In genomic region chr6:44298055-44298803, GRCh38 we compare ENCODE assay signal across 8 cellular contexts. TPM values are rescaled to one million over a fixed set of nuclear protein-coding genes. Genes with fewer than 3 reads are reported as not detected.
DNase-seq lines count a peak whose midpoint lies in the region; ATAC-seq and TF ChIP-seq lines count a peak whose summit lies in the region.

No MANE protein-coding gene starts in this region.

- intact Hi-C loops in Right ventricle myocardium inferior (cut with DNase I), result no loop called here
- intact Hi-C loops in body of pancreas (cut with DNase I), result no loop called here
- intact Hi-C loops in left colon (cut with DNase I, micrococcal nuclease), result no loop called here
- intact Hi-C loops in testis (cut with DNase I; ENCODE audit: low total_unique reads), result no loop called here

- H3K4me3 ChIP-seq in right atrium auricular region (peak overlapping the region in 1 of 2 donors; percentile 55), body of pancreas (no peak overlapping the region), testis (peak overlapping the region; percentile 57 to 67)

- no peaks in the 10 kb centered on the region for H3K9me3 ChIP-seq in right atrium auricular region
- H3K9me3 ChIP-seq in body of pancreas, result no peaks in the 10 kb centered on the region
- no peaks in the 10 kb centered on the region for H3K9me3 ChIP-seq in testis

- peaks cover 31% of the 10 kb centered on the region for H3K36me3 ChIP-seq in right atrium auricular region
- H3K36me3 ChIP-seq in body of pancreas (replicated peaks in 1 of 2; ENCODE audit: insufficient read depth in 1 of 2, low read depth in 2 of 2), result peaks cover 7 to 12% of the 10 kb centered on the region in 2 donors
- no peaks in the 10 kb centered on the region for H3K36me3 ChIP-seq in testis (ENCODE audit: low read depth, missing control alignments)

- ATAC-seq in Right ventricle myocardium inferior (peak; percentile 1), body of pancreas (peak; percentile 36), left colon (peak; percentile 47), GM18873 (IDR thresholded peaks at IDR 0.05; ENCODE audit: low FRiP score, unreplicated experiment) (no peak)

- DNase-seq in Right ventricle myocardium inferior (ENCODE audit: missing footprints), result no peak
- DNase-seq in right atrium auricular region (ENCODE audit: low spot score), result no peak
- peak in 1 of 4 donors; percentile 26 for DNase-seq in body of pancreas
- no peak for DNase-seq in left colon
- DNase-seq in testis, result no peak
- DNase-seq in islet precursor cell, result no peak
- no peak for DNase-seq in stimulated activated naive CD4-positive, alpha-beta T cell treated with Interleukin-2 at 50 U/mL for 16 hours (lab: John Stamatoyannopoulos, UW)

- no peak overlapping the region for H3K27ac ChIP-seq in right atrium auricular region
- no peak overlapping the region for H3K27ac ChIP-seq in body of pancreas
- peak overlapping the region in 1 of 2 donors; percentile 10 for H3K27ac ChIP-seq in testis

- H3K27me3 ChIP-seq in right atrium auricular region (peaks cover 7 to 13% of the 10 kb centered on the region in 2 donors), body of pancreas (peaks cover 0 to 13% of the 10 kb centered on the region in 2 donors), testis (no peaks in the 10 kb centered on the region)

- H3K4me1 ChIP-seq in right atrium auricular region (peaks cover 0 to 15% of the 10 kb centered on the region in 2 donors), body of pancreas (peaks cover 17% of the 10 kb centered on the region), testis (peaks cover 9% of the 10 kb centered on the region)

- 31 to 36% methylated on average over 20 of the region's 20 CpGs for WGBS in body of pancreas, 2 donors
- 29 to 36% methylated on average over 16 to 20 of the region's 20 CpGs for WGBS in testis, 2 donors

- TF ChIP-seq POLR2A in body of pancreas (IDR thresholded peaks at IDR 0.05) (peak in 1 of 3 donors; percentile 2), testis (IDR thresholded peaks at IDR 0.05) (no peak)

- TF ChIP-seq CTCF in right atrium auricular region (IDR thresholded peaks at IDR 0.05), result no peak
- TF ChIP-seq CTCF in body of pancreas (IDR thresholded peaks at IDR 0.05), result no peak
- no peak for TF ChIP-seq CTCF in testis (IDR thresholded peaks at IDR 0.05)

RNA-seq across cellular contexts. Expression of gene AARS2, which starts 14.9 kb away (rescaled TPM):
- 10.6 TPM for total RNA-seq in Right ventricle myocardium inferior
- total RNA-seq in right atrium auricular region, result 1 to 10 TPM; 6.5 to 7.4 TPM
- 10 to 100 TPM in 1 of 2 donors, 1 to 10 TPM in 1; 9.6 to 17.8 TPM for total RNA-seq in body of pancreas
- total RNA-seq in left colon, result 10 to 100 TPM in 1 of 2 donors, 1 to 10 TPM in 1; 8.6 to 12.0 TPM
- 10 to 100 TPM; 13.4 to 14.6 TPM for total RNA-seq in testis
- 6.2 TPM for polyA plus RNA-seq in testis (ENCODE audit: insufficient read depth, low read depth, low replicate concordance)

RNA-seq across cellular contexts. Expression of gene TMEM151B, which starts 28.0 kb away (rescaled TPM):
- total RNA-seq in Right ventricle myocardium inferior, result not detected
- total RNA-seq in right atrium auricular region, result 1 to 10 TPM in 1 of 2 donors, under 1 TPM in 1; 0.11 to 2.6 TPM
- under 1 TPM; under 0.01 to 0.66 TPM for total RNA-seq in body of pancreas
- total RNA-seq in left colon, result under 1 TPM; 0.21 to 0.31 TPM
- total RNA-seq in testis, result 1 to 10 TPM; 1.6 to 2.8 TPM
- polyA plus RNA-seq in testis (ENCODE audit: insufficient read depth, low read depth, low replicate concordance), result 1.3 TPM

RNA-seq across cellular contexts. Expression of gene NFKBIE, which starts 32.9 kb away (rescaled TPM):
- total RNA-seq in Right ventricle myocardium inferior, result 2.4 TPM
- total RNA-seq in right atrium auricular region, result 1 to 10 TPM; 3.8 to 8.7 TPM
- total RNA-seq in body of pancreas, result 10 to 100 TPM; 18.9 to 68.6 TPM
- total RNA-seq in left colon, result 10 to 100 TPM in 1 of 2 donors, 1 to 10 TPM in 1; 9.6 to 15.3 TPM
- 10 to 100 TPM; 18.3 to 29.2 TPM for total RNA-seq in testis
- 13.1 TPM for polyA plus RNA-seq in testis (ENCODE audit: insufficient read depth, low read depth, low replicate concordance)

RNA-seq across cellular contexts. Expression of gene SLC35B2, which starts 40.9 kb away (rescaled TPM):
- total RNA-seq in Right ventricle myocardium inferior (21.3 TPM), right atrium auricular region (10 to 100 TPM; 23.0 to 23.7 TPM), body of pancreas (10 to 100 TPM; 31.1 to 33.9 TPM), left colon (10 to 100 TPM; 34.9 to 43.5 TPM), testis (10 to 100 TPM; 42.4 to 49.8 TPM)
- polyA plus RNA-seq in testis (ENCODE audit: insufficient read depth, low read depth, low replicate concordance), result 32.1 TPM

RNA-seq across cellular contexts. Expression of gene SPATS1, which starts 44.2 kb away (rescaled TPM):
- not detected for total RNA-seq in Right ventricle myocardium inferior
- not detected for total RNA-seq in right atrium auricular region
- total RNA-seq in body of pancreas, result not detected
- total RNA-seq in left colon, result not detected
- 10 to 100 TPM; 10.7 to 13.1 TPM for total RNA-seq in testis
- polyA plus RNA-seq in testis (ENCODE audit: insufficient read depth, low read depth, low replicate concordance), result 51.7 TPM

Comparison
In these comparisons a context has a peak if more than half of its experiments do, and no peak if none do; other contexts are left out.
1. H3K4me3 ChIP-seq: peak in testis (2 of 2); none in body of pancreas (0 of 2).